In genomic region chr15:55283295-55284147, GRCh38 we compare ENCODE assay signal across 17 cellular contexts. TPM values are rescaled to one million over a fixed set of nuclear protein-coding genes. Genes with fewer than 3 reads are reported as not detected.
DNase-seq lines count a peak whose midpoint lies in the region; ATAC-seq lines count a peak whose summit lies in the region.
"Had no signal": no experiment of that assay in that cellular context is flagged by ENCODE, and none has a peak within 500 bp of the region (broad histone marks: within the 10 kb centered on the region; RNA-seq: fewer than 3 reads in every experiment).

No MANE protein-coding gene starts in this region.

- peaks cover 99% of the 10 kb centered on the region for H3K4me1 Mint-ChIP-seq in stimulated activated naive CD8-positive, alpha-beta T cell treated with anti-CD3 and anti-CD28 coated beads, Interleukin-15, Interleukin-2, amounts not matched to agents 100 ng/mL and 50 ng/mL, for 24 hours (ENCODE audit: low read depth)
- H3K4me1 Mint-ChIP-seq in activated naive CD8-positive, alpha-beta T cell treated with anti-CD3 and anti-CD28 coated beads, Interleukin-2, amount 10 ng/mL, durations not matched to agents 7 days and 5 days: peaks cover 88% of the 10 kb centered on the region

- H3K4me1 ChIP-seq in mucosa of stomach (ENCODE audit: control insufficient read depth, insufficient read depth, low read length): peaks cover 48% of the 10 kb centered on the region

- no peaks in the 10 kb centered on the region for H3K27me3 Mint-ChIP-seq in stimulated activated naive CD8-positive, alpha-beta T cell treated with anti-CD3 and anti-CD28 coated beads, Interleukin-15, Interleukin-2, amounts not matched to agents 100 ng/mL and 50 ng/mL, for 24 hours
- no peaks in the 10 kb centered on the region for H3K27me3 Mint-ChIP-seq in activated naive CD8-positive, alpha-beta T cell treated with anti-CD3 and anti-CD28 coated beads, Interleukin-2, amount 10 ng/mL, durations not matched to agents 7 days and 5 days
- H3K27me3 Mint-ChIP-seq: dendritic cell treated with granulocyte-macrophage colony-stimulating factor and Interleukin-4, amounts not matched to agents 40 ng/mL and 50 ng/mL, for 4 days; type B pancreatic cell had no signal

- no peak for DNase-seq in stimulated activated naive CD8-positive, alpha-beta T cell treated with anti-CD3 and anti-CD28 coated beads, Interleukin-15, Interleukin-2, amounts not matched to agents 100 U/mL and 50 U/mL, for 24 hours
- no peak for DNase-seq in activated naive CD8-positive, alpha-beta T cell treated with anti-CD3 and anti-CD28 coated beads, Interleukin-2, amount 10 ng/mL, durations not matched to agents 7 days and 5 days
- DNase-seq in Kasumi-1 (lab: John Stamatoyannopoulos, UW) (no peak), NCI-H524 treated with DMSO at 0.1 percent for 48 hours (lab: John Stamatoyannopoulos, UW) (no peak)
- DNase-seq: amygdala; DMS79 treated with DMSO at 0.1 percent for 48 hours; hypothalamus; NCI-H1092 treated with DMSO at 0.1 percent for 48 hours; NCI-H446; ovary; stimulated activated CD4-positive, alpha-beta T cell treated with anti-CD3 and anti-CD28 coated beads, Interleukin-15, amount 100 ng/mL, for 24 hours had no signal

- no peaks in the 10 kb centered on the region for H3K36me3 ChIP-seq in mucosa of stomach (ENCODE audit: control insufficient read depth, insufficient read depth, low read length)
- H3K36me3 ChIP-seq: ovary had no signal

- no peaks in the 10 kb centered on the region for H3K9me3 ChIP-seq in mucosa of stomach (ENCODE audit: control insufficient read depth, low read length)
- H3K9me3 ChIP-seq: ovary had no signal

- peak overlapping the region; percentile 45 for H3K9ac ChIP-seq in mucosa of stomach (ENCODE audit: low read length)

- H3K4me3 Mint-ChIP-seq in stimulated activated naive CD8-positive, alpha-beta T cell treated with anti-CD3 and anti-CD28 coated beads, Interleukin-15, Interleukin-2, amounts not matched to agents 100 ng/mL and 50 ng/mL, for 24 hours: peak overlapping the region; percentile 70
- H3K4me3 Mint-ChIP-seq in activated naive CD8-positive, alpha-beta T cell treated with anti-CD3 and anti-CD28 coated beads, Interleukin-2, amount 10 ng/mL, durations not matched to agents 7 days and 5 days: peak overlapping the region; percentile 20
- H3K4me3 Mint-ChIP-seq: dendritic cell treated with granulocyte-macrophage colony-stimulating factor and Interleukin-4, amounts not matched to agents 40 ng/mL and 50 ng/mL, for 4 days; type B pancreatic cell had no signal

- H3K27ac Mint-ChIP-seq in stimulated activated naive CD8-positive, alpha-beta T cell treated with anti-CD3 and anti-CD28 coated beads, Interleukin-15, Interleukin-2, amounts not matched to agents 100 ng/mL and 50 ng/mL, for 24 hours: peak overlapping the region; percentile 94
- H3K27ac Mint-ChIP-seq in activated naive CD8-positive, alpha-beta T cell treated with anti-CD3 and anti-CD28 coated beads, Interleukin-2, amount 10 ng/mL, durations not matched to agents 7 days and 5 days: peak overlapping the region; percentile 81
- H3K27ac Mint-ChIP-seq: type B pancreatic cell had no signal

- H3K27me3 ChIP-seq in mucosa of stomach (ENCODE audit: control insufficient read depth, insufficient read depth, low read length): no peaks in the 10 kb centered on the region
- H3K27me3 ChIP-seq: ovary had no signal

- H3K9me3 Mint-ChIP-seq in stimulated activated naive CD8-positive, alpha-beta T cell treated with anti-CD3 and anti-CD28 coated beads, Interleukin-15, Interleukin-2, amounts not matched to agents 100 ng/mL and 50 ng/mL, for 24 hours: no peaks in the 10 kb centered on the region
- H3K9me3 Mint-ChIP-seq in activated naive CD8-positive, alpha-beta T cell treated with anti-CD3 and anti-CD28 coated beads, Interleukin-2, amount 10 ng/mL, durations not matched to agents 7 days and 5 days: no peaks in the 10 kb centered on the region
- H3K9me3 Mint-ChIP-seq: dendritic cell treated with granulocyte-macrophage colony-stimulating factor and Interleukin-4, amounts not matched to agents 40 ng/mL and 50 ng/mL, for 4 days; type B pancreatic cell had no signal

- peaks cover 69% of the 10 kb centered on the region for H3K36me3 Mint-ChIP-seq in stimulated activated naive CD8-positive, alpha-beta T cell treated with anti-CD3 and anti-CD28 coated beads, Interleukin-15, Interleukin-2, amounts not matched to agents 100 ng/mL and 50 ng/mL, for 24 hours (ENCODE audit: low read depth)
- H3K36me3 Mint-ChIP-seq in activated naive CD8-positive, alpha-beta T cell treated with anti-CD3 and anti-CD28 coated beads, Interleukin-2, amount 10 ng/mL, durations not matched to agents 7 days and 5 days: peaks cover 28% of the 10 kb centered on the region

- H3K4me3 ChIP-seq in mucosa of stomach (ENCODE audit: low read length): no peak overlapping the region
- H3K4me3 ChIP-seq: ovary had no signal

- POLR2A ChIA-PET in activated naive CD8-positive, alpha-beta T cell treated with anti-CD3 and anti-CD28 coated beads, Interleukin-2, amount 10 ng/mL, durations not matched to agents 7 days and 5 days (lab: Charles Lee): no interaction called here

- ATAC-seq in stimulated activated naive CD8-positive, alpha-beta T cell treated with anti-CD3 and anti-CD28 coated beads, Interleukin-15, Interleukin-2, amounts not matched to agents 100 U/mL and 50 U/mL, for 24 hours: no peak
- no peak for ATAC-seq in activated naive CD8-positive, alpha-beta T cell treated with anti-CD3 and anti-CD28 coated beads, Interleukin-2, amount 10 ng/mL, durations not matched to agents 7 days and 5 days (ENCODE audit: low read depth)
- ATAC-seq in GM21723 (IDR thresholded peaks at IDR 0.05; ENCODE audit: unreplicated experiment) (no peak), GM21576 (IDR thresholded peaks at IDR 0.05; ENCODE audit: unreplicated experiment) (no peak)

RNA-seq across cellular contexts. Expression of gene RAB27A, which starts 6.1 kb away (rescaled TPM):
- total RNA-seq in activated naive CD8-positive, alpha-beta T cell treated with anti-CD3 and anti-CD28 coated beads, Interleukin-2, amount 10 ng/mL, durations not matched to agents 7 days and 5 days: 10 to 100 TPM; 80.1 to 87.3 TPM

RNA-seq across cellular contexts. Expression of gene PIGBOS1, which starts 35.4 kb away (rescaled TPM):
- total RNA-seq in activated naive CD8-positive, alpha-beta T cell treated with anti-CD3 and anti-CD28 coated beads, Interleukin-2, amount 10 ng/mL, durations not matched to agents 7 days and 5 days: 10 to 100 TPM; 10.3 to 13.8 TPM

RNA-seq across cellular contexts. Expression of gene PIGB, which starts 35.5 kb away (rescaled TPM):
- 10 to 100 TPM; 17.6 to 26.1 TPM for total RNA-seq in activated naive CD8-positive, alpha-beta T cell treated with anti-CD3 and anti-CD28 coated beads, Interleukin-2, amount 10 ng/mL, durations not matched to agents 7 days and 5 days
